In genomic region chr15:60673918-60674558, GRCh38 we compare ENCODE assay signal across 8 cellular contexts.
DNase-seq lines count a peak whose midpoint lies in the region; ATAC-seq, FAIRE-seq and TF ChIP-seq lines count a peak whose summit lies in the region.

No MANE protein-coding gene starts in this region.

- H3K9me3 ChIP-seq in heart right ventricle: no peaks in the 10 kb centered on the region
- H3K9me3 ChIP-seq in Caco-2: no peaks in the 10 kb centered on the region

- TF ChIP-seq CTCF in AG04449 (IDR thresholded peaks at IDR 0.05; ENCODE audit: insufficient read depth, low read length, missing control alignments) (no peak), heart right ventricle (IDR thresholded peaks at IDR 0.05) (no peak), Caco-2 (IDR thresholded peaks at IDR 0.05; ENCODE audit: insufficient read depth in 1 of 2, low read depth in 1 of 2, low read length in 1 of 2, severe bottlenecking in 1 of 2, unreplicated experiment in 1 of 2) (no peak)

- H3K27ac Mint-ChIP-seq in Caco-2 (ENCODE audit: unreplicated experiment): no peak overlapping the region

- DNase-seq in AG04449 (ENCODE audit: low read depth, low spot score): peak; percentile 59
- peak; percentile 39 for DNase-seq in HTR-8/SVneo (ENCODE audit: insufficient read length, low spot score)
- peak; percentile 60 for DNase-seq in activated CD8-positive, alpha-beta memory T cell treated with anti-CD3 and anti-CD28 coated beads, Interleukin-2, amount 50 U/mL, for 48 hours
- peak in 1 of 2 donors; percentile 35 for DNase-seq in heart right ventricle
- peak; percentile 37 to 58 for DNase-seq in stimulated activated CD4-positive, alpha-beta T cell treated with anti-CD3 and anti-CD28 coated beads, Interleukin-2, amount 100 ng/mL, for 48 hours
- DNase-seq in Caco-2: no peak

- H3K27me3 ChIP-seq in heart right ventricle (no peaks in the 10 kb centered on the region), Caco-2 (replicated peaks; ENCODE audit: control insufficient read depth, insufficient read depth, low read length) (no peaks in the 10 kb centered on the region)

- POLR2A ChIA-PET in AG04449 (lab: Yijun Ruan, JAX) (interaction anchor here (0.6 kb wide), 1 partner anchor 82 kb away, joined by 3 read pairs; no protein-coding TSS in a partner anchor), Caco-2 (lab: Charles Lee) (no interaction called here)

- no peaks in the 10 kb centered on the region for H3K36me3 ChIP-seq in heart right ventricle
- no peaks in the 10 kb centered on the region for H3K36me3 ChIP-seq in Caco-2 (ENCODE audit: control insufficient read depth, insufficient read depth, low read length)

- peaks cover 16% of the 10 kb centered on the region for H3K27me3 Mint-ChIP-seq in Caco-2 (ENCODE audit: insufficient read depth, unreplicated experiment)

- H3K9me3 Mint-ChIP-seq in Caco-2 (ENCODE audit: unreplicated experiment): no peaks in the 10 kb centered on the region

- H3K27ac ChIP-seq in heart right ventricle: no peak overlapping the region

- ATAC-seq in heart right ventricle: peak in 7 of 8 donors; percentile 61 to 94 (median 63)
- ATAC-seq in GM18870 (IDR thresholded peaks at IDR 0.05; ENCODE audit: unreplicated experiment): no peak
- ATAC-seq in HG03025 (IDR thresholded peaks at IDR 0.05; ENCODE audit: low FRiP score, unreplicated experiment): no peak

- no peaks in the 10 kb centered on the region for H3K36me3 Mint-ChIP-seq in Caco-2 (ENCODE audit: insufficient read depth, unreplicated experiment)

- CTCF ChIA-PET in AG04449 (lab: Yijun Ruan, JAX) (interaction anchor here (1.0 kb wide), 1 partner anchor 212 kb away, joined by 3 read pairs; no protein-coding TSS in a partner anchor), Caco-2 (lab: Charles Lee) (no interaction called here)

- WGBS in heart right ventricle, 2 donors: 33 to 49% methylated on average over 3 of the region's 3 CpGs

- no peaks in the 10 kb centered on the region for H3K4me1 Mint-ChIP-seq in Caco-2 (ENCODE audit: low read depth, unreplicated experiment)

- intact Hi-C loops in heart right ventricle (cut with DNase I): no loop called here
- intact Hi-C loops in Caco-2 (cut with micrococcal nuclease; ENCODE audit: unreplicated experiment): no loop called here

- no peak for FAIRE-seq in HTR-8/SVneo (lab: Jason Lieb, UNC)

- H3K4me3 Mint-ChIP-seq in Caco-2 (ENCODE audit: unreplicated experiment): no peak overlapping the region

- BruUV-seq in Caco-2 (replicated peaks; lab: Mats Ljungman, UMichigan): no TSS peak

- H3K4me1 ChIP-seq in heart right ventricle: peaks cover 0 to 12% (median 0%) of the 10 kb centered on the region in 9 donors
- no peaks in the 10 kb centered on the region for H3K4me1 ChIP-seq in Caco-2

- no peak overlapping the region for H3K4me3 ChIP-seq in AG04449 (ENCODE audit: low read depth, low read length)
- no peak overlapping the region for H3K4me3 ChIP-seq in heart right ventricle
- H3K4me3 ChIP-seq in Caco-2 (ENCODE audit: low read depth, low read length): no peak overlapping the region

Comparison
In these comparisons a context has a peak if more than half of its experiments do, and no peak if none do; other contexts are left out.
1. DNase-seq: peak in AG04449 (single experiment), HTR-8/SVneo (single experiment), activated CD8-positive, alpha-beta memory T cell treated with anti-CD3 and anti-CD28 coated beads, Interleukin-2, amount 50 U/mL, for 48 hours (single experiment) and stimulated activated CD4-positive, alpha-beta T cell treated with anti-CD3 and anti-CD28 coated beads, Interleukin-2, amount 100 ng/mL, for 48 hours (2 of 2); none in Caco-2 (0 of 2).
2. ATAC-seq: peak in heart right ventricle (7 of 8); none in GM18870 (single experiment) and HG03025 (single experiment).